3 cellular contexts compared by ENCODE assay signal in genomic region chr6:16722616-16723015, GRCh38.
TF ChIP-seq lines count a peak whose summit lies in the region.

No MANE protein-coding gene starts in this region.

TF ChIP-seq in A549, 52 proteins besides CTCF, POLR2A, EP300 and RAD21:
- TF ChIP-seq ZSCAN20 (CRISPR knock-in tag; IDR thresholded peaks at IDR 0.05) (no peak), PBX3 (IDR thresholded peaks at IDR 0.05) (no peak), SMC3 (IDR thresholded peaks at IDR 0.05) (no peak), ZFP36 (IDR thresholded peaks at IDR 0.05; ENCODE audit: borderline replicate concordance, partially characterized antibody) (no peak), HEYL (CRISPR knock-in tag; IDR thresholded peaks at IDR 0.05) (no peak), ESRRA (IDR thresholded peaks at IDR 0.05; ENCODE audit: borderline replicate concordance, low read length) (no peak), EHF (CRISPR knock-in tag; IDR thresholded peaks at IDR 0.05) (no peak), FOSB (CRISPR knock-in tag; IDR thresholded peaks at IDR 0.05) (no peak), GATA3 (IDR thresholded peaks at IDR 0.05; ENCODE audit: borderline replicate concordance) (no peak), MYC (IDR thresholded peaks at IDR 0.05; ENCODE audit: borderline replicate concordance, low read length) (no peak), HMGXB4 (CRISPR knock-in tag; IDR thresholded peaks at IDR 0.05; ENCODE audit: borderline replicate concordance) (no peak), HOXB13 (CRISPR knock-in tag; IDR thresholded peaks at IDR 0.05; ENCODE audit: low read depth) (no peak), CHD4 (IDR thresholded peaks at IDR 0.05; ENCODE audit: borderline replicate concordance) (no peak), CBX8 (IDR thresholded peaks at IDR 0.05) (no peak)

TF ChIP-seq in IMR-90, 13 proteins besides CTCF, POLR2A, EP300 and RAD21:
- no peak for TF ChIP-seq ELK1 (IDR thresholded peaks at IDR 0.05; ENCODE audit: borderline replicate concordance, low read depth, low read length)
- TF ChIP-seq MAZ (IDR thresholded peaks at IDR 0.05; ENCODE audit: borderline replicate concordance, low read depth, low read length): no peak
- TF ChIP-seq BHLHE40 (IDR thresholded peaks at IDR 0.05; ENCODE audit: low read depth, low read length): no peak
- TF ChIP-seq USF2 (IDR thresholded peaks at IDR 0.05; ENCODE audit: low read depth, low read length): no peak
- no peak for TF ChIP-seq NFE2L2 (IDR thresholded peaks at IDR 0.05; ENCODE audit: low read depth, low read length)
- no peak for TF ChIP-seq CEBPB (IDR thresholded peaks at IDR 0.05; ENCODE audit: low read depth, low read length)
- TF ChIP-seq SMC3 (IDR thresholded peaks at IDR 0.05; ENCODE audit: low read depth, low read length): no peak

TF ChIP-seq in GM12891, 5 proteins besides CTCF, POLR2A, EP300 and RAD21:
- TF ChIP-seq POU2F2 (IDR thresholded peaks at IDR 0.05; ENCODE audit: low read depth, low read length): no peak
- no peak for TF ChIP-seq POLR2AphosphoS5 (IDR thresholded peaks at IDR 0.05; ENCODE audit: low read depth, low read length)
- TF ChIP-seq PAX5 (IDR thresholded peaks at IDR 0.05; ENCODE audit: insufficient read depth, low read length, severe bottlenecking): no peak
- TF ChIP-seq TAF1 (IDR thresholded peaks at IDR 0.05; ENCODE audit: low read depth, low read length): no peak
- TF ChIP-seq SPI1 (IDR thresholded peaks at IDR 0.05; ENCODE audit: low read depth, low read length): no peak
